Comparison of ENCODE assay signal across 18 cellular contexts in genomic region chr2:27025861-27026851, GRCh38.
"Had no signal": no experiment of that assay in that cellular context is flagged by ENCODE, and none has a peak within 500 bp of the region (broad histone marks: within the 10 kb centered on the region; RNA-seq: fewer than 3 reads in every experiment).

No MANE protein-coding gene starts in this region.

- FAIRE-seq: islet of Langerhans, pancreas had no signal

- H3K4me3 ChIP-seq: esophagus squamous epithelium, hepatocyte, lung, pancreas, thyroid gland had no signal

- H3K27me3 ChIP-seq: esophagus squamous epithelium, hepatocyte, pancreas, thyroid gland had no signal

- H2AFZ ChIP-seq: hepatocyte had no signal

- H3K27ac ChIP-seq: esophagus squamous epithelium, hepatocyte, pancreas, thyroid gland had no signal

- DNase-seq: activated CD4-positive, alpha-beta T cell treated with anti-CD3 and anti-CD28 coated beads, Interleukin-2, amount 10 ng/mL, durations not matched to agents 24 days and 14 days; activated CD8-positive, alpha-beta T cell treated with anti-CD3 and anti-CD28 coated beads for 36 hours; activated naive CD4-positive, alpha-beta T cell treated with anti-CD3 and anti-CD28 coated beads for 36 hours; activated T-cell treated with anti-CD3 and anti-CD28 coated beads, Interleukin-2, amount 50 U/mL, for 24 hours; aorta; effector CD8-positive, alpha-beta T cell; esophagus squamous epithelium; left colon; midbrain; naive B cell; stimulated activated CD4-positive, alpha-beta T cell treated with anti-CD3 and anti-CD28 coated beads, Interleukin-12 subunit alpha, Interleukin-12 subunit beta, amount 100 ng/mL, for 4 hours; stimulated activated CD4-positive, alpha-beta T cell treated with anti-CD3 and anti-CD28 coated beads, Interleukin-1b, Interleukin-23, amount 100 ng/mL, for 48 hours; stimulated activated naive CD4-positive, alpha-beta T cell treated with Interleukin-2 at 50 U/mL for 16 hours; thyroid gland had no signal

- H3K9me3 ChIP-seq: esophagus squamous epithelium, pancreas, thyroid gland had no signal

- H3K4me1 ChIP-seq: pancreas, thyroid gland had no signal

- H3K4me2 ChIP-seq: hepatocyte had no signal

- ATAC-seq: activated CD8-positive, alpha-beta T cell treated with anti-CD3 and anti-CD28 coated beads for 36 hours; left colon; pancreas had no signal
